In the genomic region with DNA sequence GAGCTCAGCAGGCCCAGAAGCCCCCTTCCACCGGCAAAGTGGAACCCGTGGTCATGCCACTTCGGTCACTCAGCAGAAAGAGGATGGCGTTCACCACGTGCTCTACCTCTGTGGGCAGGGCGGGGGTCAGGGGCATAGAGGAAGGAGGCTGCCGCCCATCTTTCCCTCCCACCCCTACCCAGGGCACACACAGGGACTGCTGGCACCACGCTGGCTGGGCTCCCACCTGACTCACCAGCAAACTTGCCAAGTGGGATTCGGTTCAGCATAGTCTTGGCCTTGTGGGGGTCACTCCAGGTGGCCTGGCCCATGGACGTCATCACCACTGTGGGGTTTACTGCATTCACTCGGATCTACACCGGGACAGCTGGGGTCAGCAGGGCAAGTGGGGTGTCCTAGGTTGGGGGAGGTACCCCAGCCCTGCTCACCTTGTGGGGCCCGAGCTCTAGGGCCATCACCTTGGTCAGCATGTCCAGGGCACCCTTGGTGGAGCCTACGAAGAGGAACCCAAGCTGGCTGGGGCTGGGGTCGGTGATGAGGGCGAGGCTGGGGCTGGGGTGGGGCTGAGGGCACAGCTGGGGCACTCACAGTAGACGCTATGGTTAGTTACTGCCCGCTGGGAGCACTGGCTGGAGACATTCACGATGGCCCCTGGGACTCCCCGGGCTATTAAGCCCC, we compare ENCODE assay signal across 9 cellular contexts. TPM values are rescaled to one million over a fixed set of nuclear protein-coding genes. Genes with fewer than 3 reads are reported as not detected.
DNase-seq lines count a peak whose midpoint lies in the region; ATAC-seq, FAIRE-seq and TF ChIP-seq lines count a peak whose summit lies in the region.
"Had no signal": no experiment of that assay in that cellular context is flagged by ENCODE, and none has a peak within 500 bp of the region (broad histone marks: within the 10 kb centered on the region; RNA-seq: fewer than 3 reads in every experiment).

No MANE protein-coding gene starts in this region.

- H3K36me3 Mint-ChIP-seq in Calu3 (ENCODE audit: insufficient read depth, unreplicated experiment), result peaks cover 30% of the 10 kb centered on the region

- no peak overlapping the region for H3K27ac ChIP-seq in Panc1 (ENCODE audit: low read length)
- H3K27ac ChIP-seq in endothelial cell of umbilical vein (ENCODE audit: insufficient read depth, low read depth, low read length), result no peak overlapping the region
- H3K27ac ChIP-seq in parathyroid adenoma, result peak overlapping the region; percentile 86
- peak overlapping the region in 2 of 4 donors; percentile 90 to 96 for H3K27ac ChIP-seq in transverse colon

- H4K20me1 ChIP-seq in endothelial cell of umbilical vein (replicated peaks; ENCODE audit: control insufficient read depth, extremely low read depth, insufficient read depth, low read length), result no peaks in the 10 kb centered on the region

- H2AFZ ChIP-seq in endothelial cell of umbilical vein (ENCODE audit: low read depth, low read length) (no peak overlapping the region), parathyroid adenoma (no peak overlapping the region)

- H3K4me1 ChIP-seq in Panc1 (ENCODE audit: control insufficient read depth, insufficient read depth, low read length) (peaks cover 19% of the 10 kb centered on the region), endothelial cell of umbilical vein (ENCODE audit: control insufficient read depth, extremely low read depth, insufficient read depth, low read length) (peaks cover 13% of the 10 kb centered on the region), parathyroid adenoma (peaks cover 4% of the 10 kb centered on the region), transverse colon (peaks cover 8 to 25% (median 20%) of the 10 kb centered on the region in 4 donors)

- ATAC-seq in Panc1, result no peak
- no peak for ATAC-seq in activated CD4-positive, CD25-positive, alpha-beta regulatory T cell treated with anti-CD3 and anti-CD28 coated beads, Interleukin-2, amount 50 U/mL, for 24 hours
- ATAC-seq in HG03175 (IDR thresholded peaks at IDR 0.05; ENCODE audit: unreplicated experiment), result no peak

- H3K27me3 Mint-ChIP-seq in Calu3 (ENCODE audit: unreplicated experiment), result no peaks in the 10 kb centered on the region

- BruUV-seq in Calu3 (replicated peaks; lab: Mats Ljungman, UMichigan) (TSS peak; percentile 84), Panc1 (replicated peaks; lab: Mats Ljungman, UMichigan) (TSS peak; percentile 96), endothelial cell of umbilical vein (replicated peaks; lab: Mats Ljungman, UMichigan) (TSS peak; percentile 72)

- POLR2A ChIA-PET in Panc1 (lab: Charles Lee), result interaction anchor here (0.5 kb wide), 1 partner anchor 17 kb away, joined by 3 read pairs; no protein-coding TSS in a partner anchor
- POLR2A ChIA-PET in endothelial cell of umbilical vein (lab: Charles Lee), result no interaction called here
- POLR2A ChIA-PET in HEK293T (lab: Yijun Ruan, JAX), result interaction anchor here (0.7 to 2.1 kb wide), 9 partner anchors 13 to 67 kb away, joined by 3 to 9 read pairs (median 4); partner anchors contain the start of genes CENPX, FASN, GPS1 and LRRC45

- H3K9me1 ChIP-seq in endothelial cell of umbilical vein (replicated peaks; ENCODE audit: control insufficient read depth, extremely low read depth, insufficient read depth, low read length), result no peaks in the 10 kb centered on the region

- H3K9me3 ChIP-seq in Panc1 (ENCODE audit: control insufficient read depth, insufficient read depth, low read depth, low read length) (no peaks in the 10 kb centered on the region), endothelial cell of umbilical vein (replicated peaks; ENCODE audit: control insufficient read depth, insufficient read depth, low read length) (no peaks in the 10 kb centered on the region), parathyroid adenoma (ENCODE audit: control insufficient read depth, low read length) (no peaks in the 10 kb centered on the region), transverse colon (no peaks in the 10 kb centered on the region)

- in situ Hi-C loops in Panc1 (cut with HindIII; ENCODE audit: low pct_unique_long_range_greater_than_20kb, low sequenced_read_pairs) (no loop called here), transverse colon (cut with MboI; ENCODE audit: low pct_ligation_motif_present in 1 of 4, low pct_unique_long_range_greater_than_20kb in 1 of 4, low sequenced_read_pairs in 3 of 4) (loop anchor here in 3 of 4 donors (10.0 to 25.0 kb wide), 2 partner anchors 119 to 126 kb away; no protein-coding TSS in a partner anchor)

- H3K79me2 ChIP-seq in endothelial cell of umbilical vein (ENCODE audit: control insufficient read depth, insufficient read depth, low read length) (peaks cover 7% of the 10 kb centered on the region), parathyroid adenoma (no peaks in the 10 kb centered on the region)

- TF ChIP-seq EP300 in transverse colon (IDR thresholded peaks at IDR 0.05; ENCODE audit: low read depth), result no peak

- no peaks in the 10 kb centered on the region for H3K9me3 Mint-ChIP-seq in Calu3 (ENCODE audit: low read depth, unreplicated experiment)

- H3K4me2 ChIP-seq in endothelial cell of umbilical vein (ENCODE audit: insufficient read depth, low read length), result peak overlapping the region; percentile 67
- H3K4me2 ChIP-seq in parathyroid adenoma (ENCODE audit: low read length), result peak overlapping the region; percentile 95

- FAIRE-seq in endothelial cell of umbilical vein (lab: Jason Lieb, UNC), result no peak
- FAIRE-seq: islet of Langerhans had no signal

- 89% methylated on average over 20 of the region's 20 CpGs; no CpG with 5 or more reads in 1 of the 2 donors for WGBS in transverse colon (ENCODE audit: low coverage in 1 of 2), 2 donors

- dilution Hi-C loops in endothelial cell of umbilical vein (cut with MboI; ENCODE audit: extremely low pct_ligation_motif_present, low sequenced_read_pairs), result no loop called here

- CTCF ChIA-PET in Calu3 (lab: Charles Lee), result interaction anchor here (0.8 kb wide), 1 partner anchor 31 kb away, joined by 3 read pairs; no protein-coding TSS in a partner anchor
- CTCF ChIA-PET in Panc1 (lab: Charles Lee), result interaction anchor here (1.0 kb wide), 1 partner anchor 77 kb away, joined by 3 read pairs; no protein-coding TSS in a partner anchor
- CTCF ChIA-PET in endothelial cell of umbilical vein (lab: Charles Lee), result interaction anchor here (1.1 kb wide), 1 partner anchor 13 kb away, joined by 6 read pairs; the partner anchor contains the start of genes CENPX and LRRC45
- CTCF ChIA-PET in HEK293T (lab: Yijun Ruan, JAX), result no interaction called here

- H3K27me3 ChIP-seq in Panc1 (ENCODE audit: control insufficient read depth, insufficient read depth, low read length) (no peaks in the 10 kb centered on the region), endothelial cell of umbilical vein (ENCODE audit: control insufficient read depth in 2 of 2, insufficient read depth in 2 of 2, low read length in 2 of 2) (no peaks in the 10 kb centered on the region), parathyroid adenoma (ENCODE audit: control insufficient read depth, insufficient read depth, low read length) (no peaks in the 10 kb centered on the region), transverse colon (peaks cover 9% of the 10 kb centered on the region)

- H3K4me3 Mint-ChIP-seq in Calu3 (ENCODE audit: low read depth, unreplicated experiment), result peak overlapping the region; percentile 86

- H3K4me3 ChIP-seq in Panc1 (ENCODE audit: low read depth in 2 of 2, low read length in 2 of 2) (peak overlapping the region; percentile 58 to 79), endothelial cell of umbilical vein (replicated peaks in 1 of 3; ENCODE audit: insufficient read depth in 1 of 3, low read depth in 1 of 3, low read length in 3 of 3) (no peak overlapping the region), parathyroid adenoma (ENCODE audit: low read depth, low read length) (peak overlapping the region; percentile 87), transverse colon (peak overlapping the region in 2 of 4 donors; percentile 60 to 71)

- peak overlapping the region; percentile 78 for H3K9ac ChIP-seq in endothelial cell of umbilical vein (replicated peaks; ENCODE audit: extremely low read depth, insufficient read depth, low read length)
- no peak overlapping the region for H3K9ac ChIP-seq in parathyroid adenoma

- intact Hi-C loops in Calu3 (cut with micrococcal nuclease; ENCODE audit: unreplicated experiment) (no loop called here), Panc1 (cut with micrococcal nuclease; ENCODE audit: unreplicated experiment) (no loop called here), endothelial cell of umbilical vein (cut with micrococcal nuclease) (loop anchor here (2.0 to 10.0 kb wide), 3 partner anchors 17 to 379 kb away; partner anchors contain the start of genes HEXD and OGFOD3), transverse colon (cut with DNase I; ENCODE audit: low total_unique reads) (no loop called here)

- DNase-seq in Calu3, result no peak
- no peak for DNase-seq in Panc1 (ENCODE audit: low read depth, low spot score)
- no peak for DNase-seq in endothelial cell of umbilical vein (ENCODE audit: low read depth, low spot score)
- no peak for DNase-seq in transverse colon
- no peak for DNase-seq in HEK293T (ENCODE audit: extremely low spot score)

- no peak overlapping the region for H3K27ac Mint-ChIP-seq in Calu3 (ENCODE audit: unreplicated experiment)

- TF ChIP-seq CTCF in Calu3 (IDR thresholded peaks at IDR 0.05; ENCODE audit: unreplicated experiment), result no peak
- no peak for TF ChIP-seq CTCF in Panc1 (IDR thresholded peaks at IDR 0.05)
- no peak for TF ChIP-seq CTCF in endothelial cell of umbilical vein (IDR thresholded peaks at IDR 0.05; ENCODE audit: extremely low read depth in 1 of 2, insufficient read depth in 1 of 2, low read depth in 1 of 2, low read length in 2 of 2)
- no peak for TF ChIP-seq CTCF in parathyroid adenoma (IDR thresholded peaks at IDR 0.05)
- TF ChIP-seq CTCF in transverse colon (IDR thresholded peaks at IDR 0.05), result no peak

- TF ChIP-seq POLR2A in endothelial cell of umbilical vein (IDR thresholded peaks at IDR 0.05; ENCODE audit: low read depth, low read length) (no peak), transverse colon (IDR thresholded peaks at IDR 0.05) (no peak)

- peaks cover 7% of the 10 kb centered on the region for H3K4me1 Mint-ChIP-seq in Calu3 (ENCODE audit: low read depth, unreplicated experiment)

- H3K36me3 ChIP-seq in Panc1 (ENCODE audit: control insufficient read depth, insufficient read depth, low read length) (peaks cover 2% of the 10 kb centered on the region; the same call in 1 of the 2 replicates), endothelial cell of umbilical vein (ENCODE audit: control insufficient read depth in 2 of 2, extremely low read depth in 1 of 2, insufficient read depth in 2 of 2, low read length in 2 of 2) (no peaks in the 10 kb centered on the region), parathyroid adenoma (ENCODE audit: control insufficient read depth, insufficient read depth, low read length) (no peaks in the 10 kb centered on the region), transverse colon (no peaks in the 10 kb centered on the region)

RNA-seq across cellular contexts. Expression of gene DCXR, which starts 1.4 kb away (rescaled TPM):
- 87.8 and 95.3 TPM in 2 replicates for total RNA-seq in Calu3 (2022)
- total RNA-seq in Panc1 (2021; ENCODE audit: unreplicated experiment), result 128 TPM
- polyA plus RNA-seq in Panc1 (2012; ENCODE audit: insufficient read length), result 148 TPM
- 75.2 and 93.0 TPM in 2 replicates for total RNA-seq in endothelial cell of umbilical vein
- 178 and 241 TPM in 2 replicates for polyA plus RNA-seq in endothelial cell of umbilical vein
- 153 and 181 TPM in 2 replicates for polyA plus RNA-seq in endothelial cell of umbilical vein (2011; cell fraction: cytosol; rRNA removed)
- polyA plus RNA-seq in endothelial cell of umbilical vein (2011; cell fraction: nucleus; rRNA removed), result 150 and 164 TPM in 2 replicates
- 106 and 108 TPM in 2 replicates for polyA plus RNA-seq in endothelial cell of umbilical vein (2012)
- polyA minus RNA-seq in endothelial cell of umbilical vein, result 41.9 and 53.2 TPM in 2 replicates
- 39.0 TPM for polyA minus RNA-seq in endothelial cell of umbilical vein (2011; cell fraction: cytosol; rRNA and poly(A)+ RNA removed)
- polyA minus RNA-seq in endothelial cell of umbilical vein (2011; cell fraction: nucleus; rRNA and poly(A)+ RNA removed), result 8.4 and 18.0 TPM in 2 replicates
- 100 to 1,000 TPM in 1 of 4 donors, 10 to 100 TPM in 3; 49.4 to 117 (median 71.3) TPM for total RNA-seq in transverse colon

RNA-seq across cellular contexts. Expression of gene RAC3, which starts 4.6 kb away (rescaled TPM):
- total RNA-seq in Calu3 (2022) (8.0 and 9.3 TPM in 2 replicates), Panc1 (2021; ENCODE audit: unreplicated experiment) (39.4 TPM), endothelial cell of umbilical vein (34.1 and 35.4 TPM in 2 replicates), transverse colon (10 to 100 TPM in 1 of 4 donors, 1 to 10 TPM in 3; 2.6 to 11.1 (median 5.0) TPM)
- polyA plus RNA-seq in Panc1 (2012; ENCODE audit: insufficient read length), result 84.7 TPM
- 56.0 and 91.1 TPM in 2 replicates for polyA plus RNA-seq in endothelial cell of umbilical vein
- polyA plus RNA-seq in endothelial cell of umbilical vein (2011; cell fraction: cytosol; rRNA removed), result 37.4 and 51.2 TPM in 2 replicates
- 50.0 and 55.7 TPM in 2 replicates for polyA plus RNA-seq in endothelial cell of umbilical vein (2011; cell fraction: nucleus; rRNA removed)
- 23.4 and 52.5 TPM in 2 replicates for polyA plus RNA-seq in endothelial cell of umbilical vein (2012)
- polyA minus RNA-seq in endothelial cell of umbilical vein, result 22.6 and 24.3 TPM in 2 replicates
- polyA minus RNA-seq in endothelial cell of umbilical vein (2011; cell fraction: cytosol; rRNA and poly(A)+ RNA removed), result 7.6 TPM
- polyA minus RNA-seq in endothelial cell of umbilical vein (2011; cell fraction: nucleus; rRNA and poly(A)+ RNA removed), result 9.2 and 19.1 TPM in 2 replicates

RNA-seq across cellular contexts. Expression of gene LRRC45, which starts 13.0 kb away (rescaled TPM):
- total RNA-seq in Calu3 (2022) (31.2 and 32.6 TPM in 2 replicates), Panc1 (2021; ENCODE audit: unreplicated experiment) (29.9 TPM), endothelial cell of umbilical vein (18.6 and 22.9 TPM in 2 replicates), transverse colon (10 to 100 TPM; 12.7 to 40.6 (median 23.5) TPM)
- polyA plus RNA-seq in Panc1 (2012; ENCODE audit: insufficient read length), result 27.6 TPM
- polyA plus RNA-seq in endothelial cell of umbilical vein, result 7.6 and 8.1 TPM in 2 replicates
- polyA plus RNA-seq in endothelial cell of umbilical vein (2011; cell fraction: cytosol; rRNA removed), result 6.1 and 10.3 TPM in 2 replicates
- polyA plus RNA-seq in endothelial cell of umbilical vein (2011; cell fraction: nucleus; rRNA removed), result 53.9 and 58.6 TPM in 2 replicates
- 6.4 and 10.3 TPM in 2 replicates for polyA plus RNA-seq in endothelial cell of umbilical vein (2012)
- 4.6 and 6.7 TPM in 2 replicates for polyA minus RNA-seq in endothelial cell of umbilical vein
- 18.1 TPM for polyA minus RNA-seq in endothelial cell of umbilical vein (2011; cell fraction: cytosol; rRNA and poly(A)+ RNA removed)
- polyA minus RNA-seq in endothelial cell of umbilical vein (2011; cell fraction: nucleus; rRNA and poly(A)+ RNA removed), result 6.9 and 9.7 TPM in 2 replicates

RNA-seq across cellular contexts. Expression of gene CENPX, which starts 13.4 kb away (rescaled TPM):
- total RNA-seq in Calu3 (2022) (84.4 and 86.9 TPM in 2 replicates), Panc1 (2021; ENCODE audit: unreplicated experiment) (187 TPM), endothelial cell of umbilical vein (56.2 and 68.0 TPM in 2 replicates), transverse colon (100 to 1,000 TPM in 2 of 4 donors, 10 to 100 TPM in 2; 85.4 to 131 (median 104) TPM)
- polyA plus RNA-seq in Panc1 (2012; ENCODE audit: insufficient read length), result 198 TPM
- polyA plus RNA-seq in endothelial cell of umbilical vein, result 67.2 and 67.6 TPM in 2 replicates
- 54.9 and 73.0 TPM in 2 replicates for polyA plus RNA-seq in endothelial cell of umbilical vein (2011; cell fraction: cytosol; rRNA removed)
- polyA plus RNA-seq in endothelial cell of umbilical vein (2011; cell fraction: nucleus; rRNA removed), result 54.2 and 58.1 TPM in 2 replicates
- 46.4 and 47.4 TPM in 2 replicates for polyA plus RNA-seq in endothelial cell of umbilical vein (2012)
- 13.8 and 18.6 TPM in 2 replicates for polyA minus RNA-seq in endothelial cell of umbilical vein
- 52.5 TPM for polyA minus RNA-seq in endothelial cell of umbilical vein (2011; cell fraction: cytosol; rRNA and poly(A)+ RNA removed)
- 3.8 and 8.9 TPM in 2 replicates for polyA minus RNA-seq in endothelial cell of umbilical vein (2011; cell fraction: nucleus; rRNA and poly(A)+ RNA removed)

RNA-seq across cellular contexts. Expression of gene RFNG, which starts 15.5 kb away (rescaled TPM):
- 26.4 and 33.5 TPM in 2 replicates for total RNA-seq in Calu3 (2022)
- total RNA-seq in Panc1 (2021; ENCODE audit: unreplicated experiment), result 43.4 TPM
- polyA plus RNA-seq in Panc1 (2012; ENCODE audit: insufficient read length), result 54.6 TPM
- 33.7 and 36.9 TPM in 2 replicates for total RNA-seq in endothelial cell of umbilical vein
- polyA plus RNA-seq in endothelial cell of umbilical vein, result 40.0 and 59.2 TPM in 2 replicates
- polyA plus RNA-seq in endothelial cell of umbilical vein (2011; cell fraction: cytosol; rRNA removed), result 14.3 and 27.7 TPM in 2 replicates
- 122 and 156 TPM in 2 replicates for polyA plus RNA-seq in endothelial cell of umbilical vein (2011; cell fraction: nucleus; rRNA removed)
- 22.3 and 37.7 TPM in 2 replicates for polyA plus RNA-seq in endothelial cell of umbilical vein (2012)
- polyA minus RNA-seq in endothelial cell of umbilical vein, result 13.8 and 16.9 TPM in 2 replicates
- polyA minus RNA-seq in endothelial cell of umbilical vein (2011; cell fraction: cytosol; rRNA and poly(A)+ RNA removed), result 8.5 TPM
- 14.9 and 33.9 TPM in 2 replicates for polyA minus RNA-seq in endothelial cell of umbilical vein (2011; cell fraction: nucleus; rRNA and poly(A)+ RNA removed)
- total RNA-seq in transverse colon, result 10 to 100 TPM; 33.2 to 92.0 (median 48.8) TPM

Comparison
In these comparisons a context has a peak if more than half of its experiments do, and no peak if none do; other contexts are left out.
1. H3K4me3 ChIP-seq: peak in Panc1 (2 of 2) and parathyroid adenoma (single experiment); none in endothelial cell of umbilical vein (0 of 3).